Comparison of ENCODE assay signal across 11 cellular contexts in the genomic region with DNA sequence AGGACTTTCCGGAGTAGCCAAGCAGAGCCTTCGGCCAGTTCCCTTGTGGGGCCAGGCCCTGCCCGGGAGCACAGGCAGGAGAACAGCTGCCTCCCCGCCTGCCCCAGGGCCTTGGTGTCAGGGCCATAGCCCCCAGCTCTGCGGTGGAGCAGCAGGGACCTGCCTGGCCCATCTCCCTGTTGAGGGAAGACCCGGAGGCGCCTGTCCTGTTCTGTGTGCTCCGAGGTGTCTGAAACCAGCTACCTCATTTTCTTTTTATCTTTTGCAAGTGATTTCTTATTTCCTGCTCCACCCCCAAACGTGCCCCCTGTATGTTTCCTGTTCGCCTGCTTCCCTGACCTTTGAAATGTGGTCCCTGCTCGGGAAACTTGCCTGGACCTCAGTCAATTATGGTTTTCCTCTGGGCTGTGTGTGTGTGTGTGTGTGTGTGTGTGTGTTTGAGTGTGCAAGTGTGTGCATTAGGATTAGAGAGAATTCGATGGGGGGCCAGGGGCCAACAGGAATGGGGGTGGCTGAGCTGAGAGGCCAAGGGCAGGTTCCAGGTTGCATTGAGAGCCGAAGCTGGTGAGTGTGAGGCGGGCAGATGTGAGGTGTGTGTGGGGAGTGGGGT. TPM values are rescaled to one million over a fixed set of nuclear protein-coding genes. Genes with fewer than 3 reads are reported as not detected.
DNase-seq lines count a peak whose midpoint lies in the region; TF ChIP-seq lines count a peak whose summit lies in the region.
"Had no signal": no experiment of that assay in that cellular context is flagged by ENCODE, and none has a peak within 500 bp of the region (broad histone marks: within the 10 kb centered on the region; RNA-seq: fewer than 3 reads in every experiment).

No MANE protein-coding gene starts in this region.

- H3K27ac Mint-ChIP-seq in CD4-positive, alpha-beta memory T cell: peak overlapping the region in 5 of 7 donors; percentile 13 to 92 (median 52)
- peak overlapping the region; percentile 15 for H3K27ac Mint-ChIP-seq in osteocyte (ENCODE audit: unreplicated experiment)

- DNase-seq in CD4-positive, alpha-beta memory T cell: no peak
- DNase-seq in Peyer's patch (no peak), esophagus squamous epithelium (lab: John Stamatoyannopoulos, UW) (no peak), osteocyte (ENCODE audit: extremely low spot score, unreplicated experiment) (no peak), NCI-H748 (lab: John Stamatoyannopoulos, UW; ENCODE audit: unreplicated experiment) (no peak), kidney glomerular epithelial cell (lab: John Stamatoyannopoulos, UW) (no peak)
- no peak for DNase-seq in stimulated activated CD4-positive, alpha-beta T cell treated with anti-CD3 and anti-CD28 coated beads, Interleukin-4, amount 100 ng/mL, for 4 hours
- DNase-seq in activated effector memory CD4-positive, alpha-beta T cell treated with Interleukin-2 at 50 U/mL for 16 hours: no peak
- DNase-seq: foreskin melanocyte, NCI-H524, WERI-Rb-1 had no signal

- H3K36me3 Mint-ChIP-seq in CD4-positive, alpha-beta memory T cell: no peaks in the 10 kb centered on the region
- H3K36me3 Mint-ChIP-seq in osteocyte (ENCODE audit: unreplicated experiment): peaks cover 5% of the 10 kb centered on the region

- WGBS in esophagus squamous epithelium, 2 donors: 42 to 55% methylated on average over 12 to 14 of the region's 14 CpGs

- H3K27me3 ChIP-seq in CD4-positive, alpha-beta memory T cell (ENCODE audit: insufficient read depth, low read length): no peaks in the 10 kb centered on the region
- H3K27me3 ChIP-seq in Peyer's patch: no peaks in the 10 kb centered on the region
- no peaks in the 10 kb centered on the region for H3K27me3 ChIP-seq in esophagus squamous epithelium

- no peaks in the 10 kb centered on the region for H3K27me3 Mint-ChIP-seq in CD4-positive, alpha-beta memory T cell
- no peaks in the 10 kb centered on the region for H3K27me3 Mint-ChIP-seq in osteocyte (ENCODE audit: unreplicated experiment)

- no peaks in the 10 kb centered on the region for H3K9me3 Mint-ChIP-seq in CD4-positive, alpha-beta memory T cell
- H3K9me3 Mint-ChIP-seq in osteocyte (ENCODE audit: unreplicated experiment): no peaks in the 10 kb centered on the region

- no peak for TF ChIP-seq CTCF in Peyer's patch (IDR thresholded peaks at IDR 0.05)
- TF ChIP-seq CTCF in esophagus squamous epithelium (IDR thresholded peaks at IDR 0.05): no peak
- TF ChIP-seq CTCF in osteocyte (IDR thresholded peaks at IDR 0.05): no peak

- TF ChIP-seq POLR2A in Peyer's patch (IDR thresholded peaks at IDR 0.05): no peak
- no peak for TF ChIP-seq POLR2A in esophagus squamous epithelium (IDR thresholded peaks at IDR 0.05)

- peaks cover 52% of the 10 kb centered on the region for H3K4me1 ChIP-seq in CD4-positive, alpha-beta memory T cell (ENCODE audit: insufficient read depth, low read length)
- H3K4me1 ChIP-seq in Peyer's patch (peaks cover 0 to 88% (median 10%) of the 10 kb centered on the region in 4 donors), esophagus squamous epithelium (peaks cover 0 to 82% (median 55%) of the 10 kb centered on the region in 3 donors)

- CTCF ChIA-PET in CD4-positive, alpha-beta memory T cell (lab: Charles Lee; ENCODE audit: partially characterized antibody): interaction anchor here (1.7 kb wide), 1 partner anchor 33 kb away, joined by 5 read pairs; no protein-coding TSS in a partner anchor

- POLR2A ChIA-PET in CD4-positive, alpha-beta memory T cell (lab: Charles Lee; ENCODE audit: partially characterized antibody): no interaction called here

- H3K4me3 ChIP-seq in CD4-positive, alpha-beta memory T cell (ENCODE audit: low read length in 2 of 2): peak overlapping the region in 1 of 2 donors; percentile 28
- peak overlapping the region in 1 of 4 donors; percentile 15 for H3K4me3 ChIP-seq in Peyer's patch
- H3K4me3 ChIP-seq in esophagus squamous epithelium: no peak overlapping the region

- intact Hi-C loops in CD4-positive, alpha-beta memory T cell (cut with micrococcal nuclease): no loop called here
- intact Hi-C loops in esophagus squamous epithelium (cut with DNase I): no loop called here

- H3K9me3 ChIP-seq in CD4-positive, alpha-beta memory T cell (ENCODE audit: control insufficient read depth in 1 of 2, low read length in 2 of 2): no peaks in the 10 kb centered on the region
- H3K9me3 ChIP-seq in Peyer's patch: no peaks in the 10 kb centered on the region
- no peaks in the 10 kb centered on the region for H3K9me3 ChIP-seq in esophagus squamous epithelium

- H3K4me1 Mint-ChIP-seq in CD4-positive, alpha-beta memory T cell: peaks cover 23 to 70% (median 49%) of the 10 kb centered on the region in 4 donors
- peaks cover 68% of the 10 kb centered on the region for H3K4me1 Mint-ChIP-seq in osteocyte (ENCODE audit: unreplicated experiment)

- H3K27ac ChIP-seq in CD4-positive, alpha-beta memory T cell (ENCODE audit: low read depth, low read length): no peak overlapping the region
- H3K27ac ChIP-seq in Peyer's patch (peak overlapping the region in 3 of 4 donors; percentile 36 to 83 (median 80)), esophagus squamous epithelium (peak overlapping the region in 3 of 4 donors; percentile 70 to 83 (median 74))
- H3K27ac ChIP-seq: WERI-Rb-1 had no signal

- H3K36me3 ChIP-seq in CD4-positive, alpha-beta memory T cell (ENCODE audit: insufficient read depth, low read length): no peaks in the 10 kb centered on the region
- no peaks in the 10 kb centered on the region for H3K36me3 ChIP-seq in Peyer's patch
- no peaks in the 10 kb centered on the region for H3K36me3 ChIP-seq in esophagus squamous epithelium
- H3K36me3 ChIP-seq: WERI-Rb-1 had no signal

- H3K4me3 Mint-ChIP-seq in CD4-positive, alpha-beta memory T cell: peak overlapping the region in 7 of 8 donors; percentile 39 to 80 (median 53)
- H3K4me3 Mint-ChIP-seq in osteocyte (ENCODE audit: unreplicated experiment): no peak overlapping the region

RNA-seq across cellular contexts. Expression of gene LRP5, which starts 19.1 kb away (rescaled TPM):
- 1 to 10 TPM; 1.4 to 1.9 TPM for total RNA-seq in CD4-positive, alpha-beta memory T cell
- polyA plus RNA-seq in CD4-positive, alpha-beta memory T cell: under 1 TPM in 1 of 2 donors, not detected in 1; 0.61 TPM
- 100 to 1,000 TPM; 149 to 196 (median 168) TPM for total RNA-seq in Peyer's patch
- total RNA-seq in esophagus squamous epithelium: 10 to 100 TPM; 13.7 to 24.0 (median 20.9) TPM
- 162 and 179 TPM in 2 replicates for total RNA-seq in osteocyte

RNA-seq across cellular contexts. Expression of gene C11orf24, which starts 59.7 kb away (rescaled TPM):
- total RNA-seq in CD4-positive, alpha-beta memory T cell: 10 to 100 TPM; 19.1 to 20.3 TPM
- polyA plus RNA-seq in CD4-positive, alpha-beta memory T cell: 10 to 100 TPM in 1 of 2 donors, 1 to 10 TPM in 1; 7.7 to 17.6 TPM
- total RNA-seq in Peyer's patch (100 to 1,000 TPM in 3 of 4 donors, 10 to 100 TPM in 1; 79.2 to 198 (median 183) TPM), esophagus squamous epithelium (10 to 100 TPM; 11.4 to 23.3 (median 12.6) TPM), osteocyte (70.1 and 80.9 TPM in 2 replicates)

Comparison
In these comparisons a context has a peak if more than half of its experiments do, and no peak if none do; other contexts are left out.
1. RNA of gene LRP5, which starts 19.1 kb away (total RNA-seq): 149 to 196 TPM in Peyer's patch, 162 to 179 TPM in osteocyte and 13.7 to 24.0 TPM in esophagus squamous epithelium; 1.4 to 1.9 TPM in CD4-positive, alpha-beta memory T cell; every median in the first group is over 4 times any median in the second.